In genomic region chr17:81097134-81097942, GRCh38 we compare ENCODE assay signal across 1 cellular context.
TF ChIP-seq lines count a peak whose summit lies in the region.

No MANE protein-coding gene starts in this region.

TF ChIP-seq in HepG2, 621 proteins besides CTCF, POLR2A, EP300 and RAD21 (continued from another document and continues in another):
- TF ChIP-seq HNRNPL (IDR thresholded peaks at IDR 0.05; ENCODE audit: low read depth, low read length) = no peak; the same call in 1 of the 2 replicates
- no peak for TF ChIP-seq ZSCAN29 (CRISPR knock-in tag; conservative IDR thresholded peaks at IDR 0.05)
- TF ChIP-seq ZNF282 (IDR thresholded peaks at IDR 0.05; ENCODE audit: partially characterized antibody) = no peak
- 0 out of 2 replicates have a peak, but pooled peaks have one; percentile 10 for TF ChIP-seq ESRRA (CRISPR knock-in tag; IDR thresholded peaks at IDR 0.05; ENCODE audit: low read depth)
- TF ChIP-seq USF2 (IDR thresholded peaks at IDR 0.05; ENCODE audit: low read depth, low read length) = no peak
- no peak for TF ChIP-seq USF2 (CRISPR knock-in tag; IDR thresholded peaks at IDR 0.05; ENCODE audit: borderline replicate concordance)
- TF ChIP-seq ZBTB49 (CRISPR knock-in tag; IDR thresholded peaks at IDR 0.05; ENCODE audit: borderline replicate concordance) = no peak
- peak; percentile 85; the same call in 1 of the 2 replicates for TF ChIP-seq MAFG (CRISPR knock-in tag; IDR thresholded peaks at IDR 0.05)
- TF ChIP-seq SCMH1 (CRISPR knock-in tag; IDR thresholded peaks at IDR 0.05; ENCODE audit: borderline replicate concordance) = no peak
- no peak for TF ChIP-seq ZNF20 (CRISPR knock-in tag; IDR thresholded peaks at IDR 0.05)
- TF ChIP-seq CAMTA2 (CRISPR knock-in tag; IDR thresholded peaks at IDR 0.05; ENCODE audit: borderline replicate concordance) = no peak
- no peak for TF ChIP-seq TAF15 (IDR thresholded peaks at IDR 0.05; ENCODE audit: low read depth, low read length, poor library complexity, severe bottlenecking)
- TF ChIP-seq RXRA (CRISPR knock-in tag; IDR thresholded peaks at IDR 0.05) = no peak; the same call in 1 of the 2 replicates
- TF ChIP-seq ZNF205 (CRISPR knock-in tag; IDR thresholded peaks at IDR 0.05) = no peak; the same call in 1 of the 2 replicates
- TF ChIP-seq ZNF558 (CRISPR knock-in tag; IDR thresholded peaks at IDR 0.05; ENCODE audit: borderline replicate concordance) = no peak
- TF ChIP-seq ATF2 (CRISPR knock-in tag; IDR thresholded peaks at IDR 0.05) = no peak
- no peak for TF ChIP-seq ZNF841 (CRISPR knock-in tag; IDR thresholded peaks at IDR 0.05; ENCODE audit: borderline replicate concordance)
- no peak; the same call in 1 of the 2 replicates for TF ChIP-seq ZSCAN21 (CRISPR knock-in tag; IDR thresholded peaks at IDR 0.05; ENCODE audit: borderline replicate concordance)
- TF ChIP-seq ZC3H4 (CRISPR knock-in tag; IDR thresholded peaks at IDR 0.05; ENCODE audit: borderline replicate concordance) = no peak
- TF ChIP-seq ZNF747 (CRISPR knock-in tag; IDR thresholded peaks at IDR 0.05; ENCODE audit: borderline replicate concordance) = no peak
- no peak for TF ChIP-seq SKI (IDR thresholded peaks at IDR 0.05; ENCODE audit: partially characterized antibody)
- no peak for TF ChIP-seq ISL2 (CRISPR knock-in tag; IDR thresholded peaks at IDR 0.05)
- TF ChIP-seq ELF3 (CRISPR knock-in tag; IDR thresholded peaks at IDR 0.05) = 0 out of 2 replicates have a peak, but pooled peaks have one; percentile 26
- TF ChIP-seq NFE2L1 (CRISPR knock-in tag; IDR thresholded peaks at IDR 0.05; ENCODE audit: borderline replicate concordance) = 0 out of 2 replicates have a peak, but pooled peaks have one; percentile 47
- 0 out of 2 replicates have a peak, but pooled peaks have one; percentile 21 for TF ChIP-seq ZNF788 (CRISPR knock-in tag; IDR thresholded peaks at IDR 0.05; ENCODE audit: borderline replicate concordance)
- no peak for TF ChIP-seq ZNF253 (CRISPR knock-in tag; IDR thresholded peaks at IDR 0.05; ENCODE audit: borderline replicate concordance)
- no peak for TF ChIP-seq RERE (CRISPR knock-in tag; IDR thresholded peaks at IDR 0.05; ENCODE audit: low read depth)
- no peak for TF ChIP-seq TEAD2 (CRISPR knock-in tag; IDR thresholded peaks at IDR 0.05)
- TF ChIP-seq ZNF337 (CRISPR knock-in tag; IDR thresholded peaks at IDR 0.05; ENCODE audit: borderline replicate concordance, low read depth) = no peak
- TF ChIP-seq TRIM24 (CRISPR knock-in tag; IDR thresholded peaks at IDR 0.05) = no peak
- TF ChIP-seq CSRNP2 (CRISPR knock-in tag; conservative IDR thresholded peaks at IDR 0.05; ENCODE audit: low read depth) = no peak
- no peak for TF ChIP-seq KDM4B (CRISPR knock-in tag; IDR thresholded peaks at IDR 0.05)
- no peak for TF ChIP-seq ZNF225 (CRISPR knock-in tag; IDR thresholded peaks at IDR 0.05)
- no peak for TF ChIP-seq TBL1XR1 (IDR thresholded peaks at IDR 0.05; ENCODE audit: borderline replicate concordance, low read length, partially characterized antibody)
- peak; percentile 33; the same call in 1 of the 2 replicates for TF ChIP-seq ERF (CRISPR knock-in tag; IDR thresholded peaks at IDR 0.05)
- no peak; the same call in 1 of the 2 replicates for TF ChIP-seq ZNF740 (CRISPR knock-in tag; IDR thresholded peaks at IDR 0.05)
- peak; percentile 85 for TF ChIP-seq ATF3 (CRISPR knock-in tag; IDR thresholded peaks at IDR 0.05)
- TF ChIP-seq ZNF607 (CRISPR knock-in tag; IDR thresholded peaks at IDR 0.05; ENCODE audit: borderline replicate concordance) = no peak
- TF ChIP-seq ZMYM2 (CRISPR knock-in tag; IDR thresholded peaks at IDR 0.05) = no peak
- peak; percentile 62; the same call in 1 of the 2 replicates for TF ChIP-seq MXD4 (CRISPR knock-in tag; IDR thresholded peaks at IDR 0.05)
- no peak for TF ChIP-seq ZNF7 (CRISPR knock-in tag; IDR thresholded peaks at IDR 0.05)
- no peak for TF ChIP-seq DBP (CRISPR knock-in tag; IDR thresholded peaks at IDR 0.05; ENCODE audit: not compliant biosample characterization)
- TF ChIP-seq SIX1 (CRISPR knock-in tag; IDR thresholded peaks at IDR 0.05; ENCODE audit: borderline replicate concordance) = no peak
- no peak; the same call in 1 of the 2 replicates for TF ChIP-seq FOXO1 (CRISPR knock-in tag; IDR thresholded peaks at IDR 0.05)
- TF ChIP-seq ARID2 (CRISPR knock-in tag; IDR thresholded peaks at IDR 0.05; ENCODE audit: borderline replicate concordance) = no peak
- TF ChIP-seq HES4 (CRISPR knock-in tag; IDR thresholded peaks at IDR 0.05; ENCODE audit: borderline replicate concordance) = 0 out of 2 replicates have a peak, but pooled peaks have one; percentile 74
- no peak for TF ChIP-seq ZNF790 (CRISPR knock-in tag; IDR thresholded peaks at IDR 0.05; ENCODE audit: borderline replicate concordance)
- TF ChIP-seq ZBTB25 (CRISPR knock-in tag; IDR thresholded peaks at IDR 0.05) = peak; percentile 49; the same call in 1 of the 2 replicates
- TF ChIP-seq FOXJ3 (CRISPR knock-in tag; IDR thresholded peaks at IDR 0.05; ENCODE audit: borderline replicate concordance) = no peak
- no peak; the same call in 1 of the 2 replicates for TF ChIP-seq MYPOP (CRISPR knock-in tag; IDR thresholded peaks at IDR 0.05)
